1 cellular context compared by ENCODE assay signal in the genomic region with DNA sequence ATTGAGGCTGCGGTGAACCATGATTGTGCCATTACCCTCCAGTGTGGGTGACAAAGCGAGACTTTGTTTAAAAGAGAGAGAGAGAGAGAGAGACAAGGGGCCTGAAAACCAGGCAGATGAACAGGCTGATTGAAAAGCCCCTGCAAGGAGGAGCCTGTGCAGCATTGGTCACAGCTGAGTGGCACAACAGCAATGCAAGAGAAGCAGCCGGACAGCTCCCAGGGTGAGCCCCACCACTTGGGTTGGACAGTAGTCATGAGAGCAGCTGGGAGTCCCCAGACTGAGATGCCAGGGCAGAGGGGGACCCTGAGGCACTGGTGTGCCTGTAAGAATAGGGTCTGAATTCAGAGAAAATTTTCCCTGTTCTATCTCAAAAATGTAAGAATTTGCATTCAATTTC.
TF ChIP-seq lines count a peak whose summit lies in the region.

No MANE protein-coding gene starts in this region.

TF ChIP-seq in GM12878, 131 proteins besides CTCF, POLR2A, EP300 and RAD21:
- TF ChIP-seq, protein P1, sequence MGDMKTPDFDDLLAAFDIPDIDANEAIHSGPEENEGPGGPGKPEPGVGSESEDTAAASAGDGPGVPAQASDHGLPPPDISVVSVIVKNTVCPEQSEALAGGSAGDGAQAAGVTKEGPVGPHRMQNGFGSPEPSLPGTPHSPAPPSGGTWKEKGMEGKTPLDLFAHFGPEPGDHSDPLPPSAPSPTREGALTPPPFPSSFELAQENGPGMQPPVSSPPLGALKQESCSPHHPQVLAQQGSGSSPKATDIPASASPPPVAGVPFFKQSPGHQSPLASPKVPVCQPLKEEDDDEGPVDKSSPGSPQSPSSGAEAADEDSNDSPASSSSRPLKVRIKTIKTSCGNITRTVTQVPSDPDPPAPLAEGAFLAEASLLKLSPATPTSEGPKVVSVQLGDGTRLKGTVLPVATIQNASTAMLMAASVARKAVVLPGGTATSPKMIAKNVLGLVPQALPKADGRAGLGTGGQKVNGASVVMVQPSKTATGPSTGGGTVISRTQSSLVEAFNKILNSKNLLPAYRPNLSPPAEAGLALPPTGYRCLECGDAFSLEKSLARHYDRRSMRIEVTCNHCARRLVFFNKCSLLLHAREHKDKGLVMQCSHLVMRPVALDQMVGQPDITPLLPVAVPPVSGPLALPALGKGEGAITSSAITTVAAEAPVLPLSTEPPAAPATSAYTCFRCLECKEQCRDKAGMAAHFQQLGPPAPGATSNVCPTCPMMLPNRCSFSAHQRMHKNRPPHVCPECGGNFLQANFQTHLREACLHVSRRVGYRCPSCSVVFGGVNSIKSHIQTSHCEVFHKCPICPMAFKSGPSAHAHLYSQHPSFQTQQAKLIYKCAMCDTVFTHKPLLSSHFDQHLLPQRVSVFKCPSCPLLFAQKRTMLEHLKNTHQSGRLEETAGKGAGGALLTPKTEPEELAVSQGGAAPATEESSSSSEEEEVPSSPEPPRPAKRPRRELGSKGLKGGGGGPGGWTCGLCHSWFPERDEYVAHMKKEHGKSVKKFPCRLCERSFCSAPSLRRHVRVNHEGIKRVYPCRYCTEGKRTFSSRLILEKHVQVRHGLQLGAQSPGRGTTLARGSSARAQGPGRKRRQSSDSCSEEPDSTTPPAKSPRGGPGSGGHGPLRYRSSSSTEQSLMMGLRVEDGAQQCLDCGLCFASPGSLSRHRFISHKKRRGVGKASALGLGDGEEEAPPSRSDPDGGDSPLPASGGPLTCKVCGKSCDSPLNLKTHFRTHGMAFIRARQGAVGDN (IDR thresholded peaks at IDR 0.05), result no peak
- TF ChIP-seq RCOR1 (conservative IDR thresholded peaks at IDR 0.05; ENCODE audit: low read depth, low read length) (no peak), EZH2 (IDR thresholded peaks at IDR 0.05; ENCODE audit: borderline replicate concordance, control insufficient read depth, low read depth, low read length) (no peak), YY1 (IDR thresholded peaks at IDR 0.05; ENCODE audit: low read depth, low read length) (no peak), MTA3 (IDR thresholded peaks at IDR 0.05; ENCODE audit: borderline replicate concordance, low read length) (no peak), HCFC1 (IDR thresholded peaks at IDR 0.05; ENCODE audit: low read length) (no peak), NFXL1 (IDR thresholded peaks at IDR 0.05; ENCODE audit: borderline replicate concordance) (no peak)
- TF ChIP-seq, protein P2, sequence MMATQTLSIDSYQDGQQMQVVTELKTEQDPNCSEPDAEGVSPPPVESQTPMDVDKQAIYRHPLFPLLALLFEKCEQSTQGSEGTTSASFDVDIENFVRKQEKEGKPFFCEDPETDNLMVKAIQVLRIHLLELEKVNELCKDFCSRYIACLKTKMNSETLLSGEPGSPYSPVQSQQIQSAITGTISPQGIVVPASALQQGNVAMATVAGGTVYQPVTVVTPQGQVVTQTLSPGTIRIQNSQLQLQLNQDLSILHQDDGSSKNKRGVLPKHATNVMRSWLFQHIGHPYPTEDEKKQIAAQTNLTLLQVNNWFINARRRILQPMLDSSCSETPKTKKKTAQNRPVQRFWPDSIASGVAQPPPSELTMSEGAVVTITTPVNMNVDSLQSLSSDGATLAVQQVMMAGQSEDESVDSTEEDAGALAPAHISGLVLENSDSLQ (IDR thresholded peaks at IDR 0.05), result no peak
- TF ChIP-seq, protein P3, sequence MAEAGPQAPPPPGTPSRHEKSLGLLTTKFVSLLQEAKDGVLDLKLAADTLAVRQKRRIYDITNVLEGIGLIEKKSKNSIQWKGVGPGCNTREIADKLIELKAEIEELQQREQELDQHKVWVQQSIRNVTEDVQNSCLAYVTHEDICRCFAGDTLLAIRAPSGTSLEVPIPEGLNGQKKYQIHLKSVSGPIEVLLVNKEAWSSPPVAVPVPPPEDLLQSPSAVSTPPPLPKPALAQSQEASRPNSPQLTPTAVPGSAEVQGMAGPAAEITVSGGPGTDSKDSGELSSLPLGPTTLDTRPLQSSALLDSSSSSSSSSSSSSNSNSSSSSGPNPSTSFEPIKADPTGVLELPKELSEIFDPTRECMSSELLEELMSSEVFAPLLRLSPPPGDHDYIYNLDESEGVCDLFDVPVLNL (IDR thresholded peaks at IDR 0.05; ENCODE audit: low read depth, low read length), result no peak
- TF ChIP-seq, protein P4, sequence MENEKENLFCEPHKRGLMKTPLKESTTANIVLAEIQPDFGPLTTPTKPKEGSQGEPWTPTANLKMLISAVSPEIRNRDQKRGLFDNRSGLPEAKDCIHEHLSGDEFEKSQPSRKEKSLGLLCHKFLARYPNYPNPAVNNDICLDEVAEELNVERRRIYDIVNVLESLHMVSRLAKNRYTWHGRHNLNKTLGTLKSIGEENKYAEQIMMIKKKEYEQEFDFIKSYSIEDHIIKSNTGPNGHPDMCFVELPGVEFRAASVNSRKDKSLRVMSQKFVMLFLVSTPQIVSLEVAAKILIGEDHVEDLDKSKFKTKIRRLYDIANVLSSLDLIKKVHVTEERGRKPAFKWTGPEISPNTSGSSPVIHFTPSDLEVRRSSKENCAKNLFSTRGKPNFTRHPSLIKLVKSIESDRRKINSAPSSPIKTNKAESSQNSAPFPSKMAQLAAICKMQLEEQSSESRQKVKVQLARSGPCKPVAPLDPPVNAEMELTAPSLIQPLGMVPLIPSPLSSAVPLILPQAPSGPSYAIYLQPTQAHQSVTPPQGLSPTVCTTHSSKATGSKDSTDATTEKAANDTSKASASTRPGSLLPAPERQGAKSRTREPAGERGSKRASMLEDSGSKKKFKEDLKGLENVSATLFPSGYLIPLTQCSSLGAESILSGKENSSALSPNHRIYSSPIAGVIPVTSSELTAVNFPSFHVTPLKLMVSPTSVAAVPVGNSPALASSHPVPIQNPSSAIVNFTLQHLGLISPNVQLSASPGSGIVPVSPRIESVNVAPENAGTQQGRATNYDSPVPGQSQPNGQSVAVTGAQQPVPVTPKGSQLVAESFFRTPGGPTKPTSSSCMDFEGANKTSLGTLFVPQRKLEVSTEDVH (IDR thresholded peaks at IDR 0.05; ENCODE audit: low read depth, partially characterized antibody), result no peak
